ENCODE assay signal across 8 cellular contexts in genomic region chr21:39347537-39347936, GRCh38. TPM values are rescaled to one million over a fixed set of nuclear protein-coding genes. Genes with fewer than 3 reads are reported as not detected.
DNase-seq lines count a peak whose midpoint lies in the region; ATAC-seq and TF ChIP-seq lines count a peak whose summit lies in the region.

No MANE protein-coding gene starts in this region.

- H3K4me1 ChIP-seq in left lung (peaks cover 24 to 35% of the 10 kb centered on the region in 2 donors), thymus (ENCODE audit: control insufficient read depth, insufficient read depth, low read length) (peaks cover 10% of the 10 kb centered on the region)

- intact Hi-C loops in left lung (cut with DNase I), result no loop called here

- peaks cover 48% of the 10 kb centered on the region for H3K4me1 Mint-ChIP-seq in activated T-cell treated with anti-CD3 and anti-CD28 coated beads, Interleukin-2, amount 50 U/mL, for 24 hours (ENCODE audit: low read depth)

- peak overlapping the region; percentile 53 to 79 for H3K4me3 ChIP-seq in left lung
- H3K4me3 ChIP-seq in thymus (ENCODE audit: low read length), result peak overlapping the region; percentile 94

- ATAC-seq in activated naive CD4-positive, alpha-beta T cell treated with anti-CD3 and anti-CD28 coated beads, Interleukin-2, amount 50 U/mL, for 72 hours, result no peak
- ATAC-seq in left lung, result no peak
- no peak for ATAC-seq in GM21367 (IDR thresholded peaks at IDR 0.05; ENCODE audit: unreplicated experiment)

- H3K27me3 ChIP-seq in left lung, result no peaks in the 10 kb centered on the region
- no peaks in the 10 kb centered on the region for H3K27me3 ChIP-seq in thymus (ENCODE audit: control insufficient read depth, insufficient read depth)

- peaks cover 59% of the 10 kb centered on the region for H3K36me3 Mint-ChIP-seq in activated T-cell treated with anti-CD3 and anti-CD28 coated beads, Interleukin-2, amount 50 U/mL, for 24 hours (ENCODE audit: low read depth)
- H3K36me3 Mint-ChIP-seq in activated naive CD4-positive, alpha-beta T cell treated with anti-CD3 and anti-CD28 coated beads, Interleukin-2, amount 50 U/mL, for 72 hours, result peaks cover 38 to 50% of the 10 kb centered on the region in 2 donors

- no peaks in the 10 kb centered on the region for H3K9me3 ChIP-seq in left lung
- H3K9me3 ChIP-seq in thymus (ENCODE audit: control insufficient read depth), result no peaks in the 10 kb centered on the region

- no peaks in the 10 kb centered on the region for H3K9me3 Mint-ChIP-seq in activated T-cell treated with anti-CD3 and anti-CD28 coated beads, Interleukin-2, amount 50 U/mL, for 24 hours
- no peaks in the 10 kb centered on the region for H3K9me3 Mint-ChIP-seq in activated naive CD4-positive, alpha-beta T cell treated with anti-CD3 and anti-CD28 coated beads, Interleukin-2, amount 50 U/mL, for 72 hours

- peaks cover 2 to 12% of the 10 kb centered on the region in 2 donors for H3K36me3 ChIP-seq in left lung
- peaks cover 7% of the 10 kb centered on the region for H3K36me3 ChIP-seq in thymus (ENCODE audit: control insufficient read depth, insufficient read depth)

- H3K27ac ChIP-seq in left lung (peak overlapping the region in 1 of 2 donors; percentile 93), thymus (ENCODE audit: low read depth) (peak overlapping the region; percentile 33)

- WGBS in thymus, result 12% methylated on average over 10 of the region's 10 CpGs

- DNase-seq in activated T-cell treated with anti-CD3 and anti-CD28 coated beads, Interleukin-2, amount 50 U/mL, for 24 hours, result no peak
- DNase-seq in activated T-cell treated with anti-CD3 and anti-CD28 coated beads, Interleukin-2, amount 50 U/mL, for 48 hours, result no peak
- DNase-seq in activated naive CD4-positive, alpha-beta T cell treated with anti-CD3 and anti-CD28 coated beads, Interleukin-2, amount 50 U/mL, for 72 hours (ENCODE audit: low spot score in 2 of 2), result no peak
- DNase-seq in left lung (no peak), cerebellar nuclear complex (lab: John Stamatoyannopoulos, UW) (no peak), NCI-H2196 (lab: John Stamatoyannopoulos, UW; ENCODE audit: unreplicated experiment) (no peak)

- peak overlapping the region; percentile 91 for H3K27ac Mint-ChIP-seq in activated T-cell treated with anti-CD3 and anti-CD28 coated beads, Interleukin-2, amount 50 U/mL, for 24 hours
- H3K27ac Mint-ChIP-seq in activated naive CD4-positive, alpha-beta T cell treated with anti-CD3 and anti-CD28 coated beads, Interleukin-2, amount 50 U/mL, for 72 hours, result peak overlapping the region; percentile 76 to 88

- H3K4me3 Mint-ChIP-seq in activated T-cell treated with anti-CD3 and anti-CD28 coated beads, Interleukin-2, amount 50 U/mL, for 24 hours, result peak overlapping the region; percentile 89

- no peaks in the 10 kb centered on the region for H3K27me3 Mint-ChIP-seq in activated T-cell treated with anti-CD3 and anti-CD28 coated beads, Interleukin-2, amount 50 U/mL, for 24 hours

- TF ChIP-seq CTCF in left lung (IDR thresholded peaks at IDR 0.05), result no peak

RNA-seq across cellular contexts. Expression of gene HMGN1, which starts 1.4 kb away (rescaled TPM):
- total RNA-seq in activated naive CD4-positive, alpha-beta T cell treated with anti-CD3 and anti-CD28 coated beads, Interleukin-2, amount 50 U/mL, for 72 hours, result 100 to 1,000 TPM; 402 to 437 TPM
- 100 to 1,000 TPM; 161 to 206 TPM for total RNA-seq in left lung
- polyA plus RNA-seq in thymus, result 382 TPM

RNA-seq across cellular contexts. Expression of gene BRWD1, which starts 34.1 kb away (rescaled TPM):
- total RNA-seq in activated naive CD4-positive, alpha-beta T cell treated with anti-CD3 and anti-CD28 coated beads, Interleukin-2, amount 50 U/mL, for 72 hours, result 10 to 100 TPM; 29.3 to 46.7 TPM
- total RNA-seq in left lung, result 10 to 100 TPM; 33.0 to 34.4 TPM
- polyA plus RNA-seq in thymus, result 25.1 TPM
